Comparison of ENCODE assay signal across 17 cellular contexts in the genomic region with DNA sequence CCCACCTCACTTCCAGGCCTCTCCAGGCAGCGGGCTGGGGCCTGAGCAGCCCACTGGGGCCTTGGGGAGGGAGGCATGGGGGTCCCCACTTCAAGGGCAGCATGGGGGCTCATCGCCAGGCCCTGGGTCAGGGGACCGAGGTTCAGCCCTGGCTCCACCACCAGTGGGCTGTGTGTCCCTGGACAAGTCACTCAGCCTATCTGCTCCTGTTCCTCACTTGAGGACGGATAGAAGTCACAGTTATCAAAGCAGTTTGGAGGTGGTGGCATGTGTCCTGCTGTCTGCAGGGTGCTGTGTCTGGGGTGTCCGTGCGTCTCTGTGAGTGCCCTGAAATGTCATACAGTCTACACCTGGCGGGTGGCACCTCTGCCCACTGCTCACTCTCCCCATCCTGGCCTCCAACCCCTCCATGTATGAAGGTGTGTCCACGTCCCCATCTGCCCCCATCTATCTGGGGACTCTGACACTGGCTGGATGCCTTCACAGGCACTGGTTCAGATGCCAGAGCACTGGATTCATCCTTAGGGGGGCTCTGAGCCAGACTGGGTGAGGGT. TPM values are rescaled to one million over a fixed set of nuclear protein-coding genes. Genes with fewer than 3 reads are reported as not detected.
A peak's percentile ranks its signal among the peaks of the same experiment; 100 is the strongest.
DNase-seq lines count a peak whose midpoint lies in the region; ATAC-seq and TF ChIP-seq lines count a peak whose summit lies in the region.
"Had no signal": no experiment of that assay in that cellular context is flagged by ENCODE, and none has a peak within 500 bp of the region (broad histone marks: within the 10 kb centered on the region; RNA-seq: fewer than 3 reads in every experiment).

No MANE protein-coding gene starts in this region.

- ATAC-seq in Right ventricle myocardium inferior, result no peak
- ATAC-seq in left ventricle myocardium superior, result no peak
- ATAC-seq in GM21515 (IDR thresholded peaks at IDR 0.05; ENCODE audit: unreplicated experiment), result no peak
- no peak for ATAC-seq in GM18868 (IDR thresholded peaks at IDR 0.05; ENCODE audit: unreplicated experiment)
- ATAC-seq in HG03196 (IDR thresholded peaks at IDR 0.05; ENCODE audit: unreplicated experiment), result no peak

- no peak overlapping the region for H3K27ac Mint-ChIP-seq in progenitor cell of endocrine pancreas
- H3K27ac Mint-ChIP-seq: CD8-positive, alpha-beta T cell; GM23338 had no signal

- H3K4me1 Mint-ChIP-seq in progenitor cell of endocrine pancreas (ENCODE audit: low read depth), result peaks cover 1% of the 10 kb centered on the region

- H3K36me3 Mint-ChIP-seq in progenitor cell of endocrine pancreas (ENCODE audit: insufficient read depth), result no peaks in the 10 kb centered on the region
- H3K36me3 Mint-ChIP-seq: CD8-positive, alpha-beta T cell had no signal

- peaks cover 14% of the 10 kb centered on the region for H3K27me3 Mint-ChIP-seq in progenitor cell of endocrine pancreas

- peaks cover 4% of the 10 kb centered on the region for H3K9me3 Mint-ChIP-seq in progenitor cell of endocrine pancreas (ENCODE audit: low read depth)
- H3K9me3 Mint-ChIP-seq: CD8-positive, alpha-beta T cell had no signal

- H3K4me3 Mint-ChIP-seq in progenitor cell of endocrine pancreas (ENCODE audit: low read depth), result no peak overlapping the region
- H3K4me3 Mint-ChIP-seq: CD8-positive, alpha-beta T cell had no signal

- DNase-seq in Right ventricle myocardium inferior (ENCODE audit: missing footprints) (peak; percentile 6), left ventricle myocardium superior (no peak), epidermal melanocyte (ENCODE audit: insufficient read length, low spot score) (peak; percentile 13), progenitor cell of endocrine pancreas (ENCODE audit: low spot score, unreplicated experiment) (peak; percentile 13)
- DNase-seq: HCEC 1CT, NCI-H1694, NCI-H2081 had no signal

- no peak for TF ChIP-seq CTCF in progenitor cell of endocrine pancreas (IDR thresholded peaks at IDR 0.05; ENCODE audit: unreplicated experiment)

- intact Hi-C loops in Right ventricle myocardium inferior (cut with DNase I), result no loop called here
- intact Hi-C loops in left ventricle myocardium superior (cut with micrococcal nuclease), result no loop called here

RNA-seq across cellular contexts. Expression of gene EEF1A2, which starts 3.6 kb away (rescaled TPM):
- total RNA-seq in Right ventricle myocardium inferior (1,274 TPM), left ventricle myocardium superior (1,346 TPM), progenitor cell of endocrine pancreas (11.0 and 11.8 TPM in 2 replicates)

RNA-seq across cellular contexts. Expression of gene KCNQ2, which starts 22.8 kb away (rescaled TPM):
- total RNA-seq in Right ventricle myocardium inferior, result 1.8 TPM
- total RNA-seq in left ventricle myocardium superior, result 0.52 TPM
- 14.6 and 15.6 TPM in 2 replicates for total RNA-seq in progenitor cell of endocrine pancreas
- total RNA-seq: CD8-positive, alpha-beta T cell; M059J; SJSA1 had no signal

RNA-seq across cellular contexts. Expression of gene PPDPF, which starts 25.3 kb away (rescaled TPM):
- 261 TPM for total RNA-seq in Right ventricle myocardium inferior
- 307 TPM for total RNA-seq in left ventricle myocardium superior
- 340 and 374 TPM in 2 replicates for total RNA-seq in progenitor cell of endocrine pancreas

RNA-seq across cellular contexts. Expression of gene PTK6, which starts 41.9 kb away (rescaled TPM):
- total RNA-seq in Right ventricle myocardium inferior (0.11 TPM), left ventricle myocardium superior (not detected), progenitor cell of endocrine pancreas (0.29 and 0.31 TPM in 2 replicates)
- total RNA-seq: Daoy, M059J, SJSA1 had no signal

RNA-seq across cellular contexts. Expression of gene SRMS, which starts 52.3 kb away (rescaled TPM):
- not detected for total RNA-seq in Right ventricle myocardium inferior
- total RNA-seq in left ventricle myocardium superior, result not detected
- total RNA-seq in progenitor cell of endocrine pancreas, result not detected in 2 replicates
- total RNA-seq: A172; Calu3; CD8-positive, alpha-beta T cell; Daoy; M059J; SJSA1 had no signal

Comparison
In these comparisons a context has a peak if more than half of its experiments do, and no peak if none do; other contexts are left out.
1. RNA of gene EEF1A2, which starts 3.6 kb away (total RNA-seq): 1,346 TPM in left ventricle myocardium superior (single experiment) and 1,274 TPM in Right ventricle myocardium inferior (single experiment); 11.0 to 11.8 TPM in progenitor cell of endocrine pancreas; every median in the first group is over 10 times any median in the second.